In the genomic region with DNA sequence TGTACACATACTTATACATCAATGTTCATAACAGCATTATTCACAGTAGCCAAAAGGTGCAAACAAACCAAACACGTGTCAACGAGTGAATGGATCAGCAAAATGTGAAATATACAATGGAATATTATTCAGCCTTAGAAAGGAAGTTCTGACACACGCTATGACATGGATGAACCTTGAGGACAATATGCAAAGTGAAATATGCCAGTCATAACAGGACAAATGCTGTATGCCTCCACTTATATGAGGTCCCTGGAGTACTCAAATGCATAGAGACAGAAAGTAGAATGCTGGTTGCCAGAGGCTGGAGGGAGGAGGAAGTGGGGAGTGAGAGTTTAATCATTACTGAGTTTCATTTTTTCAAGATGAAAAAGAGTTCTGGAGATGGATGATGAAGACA, we compare ENCODE assay signal across 10 cellular contexts. TPM values are rescaled to one million over a fixed set of nuclear protein-coding genes. Genes with fewer than 3 reads are reported as not detected.
DNase-seq lines count a peak whose midpoint lies in the region; ATAC-seq and TF ChIP-seq lines count a peak whose summit lies in the region.
"Had no signal": no experiment of that assay in that cellular context is flagged by ENCODE, and none has a peak within 500 bp of the region (broad histone marks: within the 10 kb centered on the region; RNA-seq: fewer than 3 reads in every experiment).

No MANE protein-coding gene starts in this region.

- dilution Hi-C loops in mammary epithelial cell (cut with HindIII; ENCODE audit: low sequenced_read_pairs) = no loop called here

- ATAC-seq in HG02884 (IDR thresholded peaks at IDR 0.05; ENCODE audit: unreplicated experiment) = peak; percentile 94

- BruUV-seq in mammary epithelial cell (replicated peaks; lab: Mats Ljungman, UMichigan) = no TSS peak

- in situ Hi-C loops in mammary epithelial cell (cut with MboI; ENCODE audit: low sequenced_read_pairs in 2 of 2) = loop anchor here in 1 of 2 donors (25.0 kb wide), 1 partner anchor 244 kb away; the partner anchor contains the start of gene SOD2

- H3K79me2 ChIP-seq in mammary epithelial cell (ENCODE audit: insufficient read depth, low read length) = no peaks in the 10 kb centered on the region

- H3K4me3 ChIP-seq in mammary epithelial cell (replicated peaks in 1 of 3; ENCODE audit: insufficient read depth in 1 of 3, low read depth in 2 of 3, low read length in 3 of 3) = no peak overlapping the region
- H3K4me3 ChIP-seq in colonic mucosa = no peak overlapping the region

- WGBS in mammary epithelial cell (ENCODE audit: low coverage, missing lambda C conversion rate) = 93% methylated on average over 3 of the region's 3 CpGs

- H2AFZ ChIP-seq in mammary epithelial cell (ENCODE audit: low read depth, low read length) = no peak overlapping the region

- H3K27me3 ChIP-seq in mammary epithelial cell (ENCODE audit: insufficient read depth, low read length) (no peaks in the 10 kb centered on the region), colonic mucosa (no peaks in the 10 kb centered on the region)

- intact Hi-C loops in mammary epithelial cell (cut with micrococcal nuclease) (no loop called here), colonic mucosa (cut with DNase I) (no loop called here)

- no peak overlapping the region for H3K4me2 ChIP-seq in mammary epithelial cell (ENCODE audit: insufficient read depth, low read depth, low read length)

- H3K9ac ChIP-seq in mammary epithelial cell (ENCODE audit: insufficient read depth, low read length) (no peak overlapping the region), colonic mucosa (ENCODE audit: low read depth in 2 of 2, low read length in 2 of 2) (no peak overlapping the region)

- CTCF ChIA-PET in mammary epithelial cell (lab: Charles Lee; ENCODE audit: low non-redundant PET) = no interaction called here

- no peaks in the 10 kb centered on the region for H3K4me1 ChIP-seq in mammary epithelial cell (ENCODE audit: insufficient read depth, low read length)
- no peaks in the 10 kb centered on the region for H3K4me1 ChIP-seq in colonic mucosa

- no peak for TF ChIP-seq CTCF in mammary epithelial cell (conservative IDR thresholded peaks at IDR 0.05 in 1 of 2, IDR thresholded peaks at IDR 0.05 in 1 of 2; ENCODE audit: extremely low read depth in 1 of 2, insufficient read depth in 1 of 2, low read depth in 1 of 2, low read length in 2 of 2)
- no peak for TF ChIP-seq CTCF in colonic mucosa (IDR thresholded peaks at IDR 0.05)

- peak; percentile 35 for DNase-seq in stimulated activated naive CD4-positive, alpha-beta T cell treated with Interleukin-2 at 50 U/mL for 16 hours (lab: John Stamatoyannopoulos, UW)
- DNase-seq in stimulated activated naive CD4-positive, alpha-beta T cell (lab: John Stamatoyannopoulos, UW) = no peak
- DNase-seq in RPMI8226 (peak; percentile 33), GOT3 (lab: John Stamatoyannopoulos, UW) (no peak), mammary epithelial cell (no peak), colonic mucosa (no peak), HuH-7 (ENCODE audit: low spot score) (no peak)

- no peaks in the 10 kb centered on the region for H4K20me1 ChIP-seq in mammary epithelial cell (ENCODE audit: insufficient read depth, low read length)

- no peak overlapping the region for H3K27ac ChIP-seq in mammary epithelial cell (ENCODE audit: insufficient read depth, low read depth, low read length)
- H3K27ac ChIP-seq in colonic mucosa = no peak overlapping the region

- H3K36me3 ChIP-seq in mammary epithelial cell (ENCODE audit: insufficient read depth, low read length) (no peaks in the 10 kb centered on the region), colonic mucosa (no peaks in the 10 kb centered on the region)

- H3K9me3 ChIP-seq in mammary epithelial cell (replicated peaks; ENCODE audit: insufficient read depth, low read length) (peaks cover 4% of the 10 kb centered on the region), colonic mucosa (no peaks in the 10 kb centered on the region)

RNA-seq across cellular contexts. Expression of gene IGF2R, which starts 37.8 kb away (rescaled TPM):
- total RNA-seq in mammary epithelial cell (100 to 1,000 TPM; 120 to 171 TPM), colonic mucosa (10 to 100 TPM; 73.8 to 84.4 TPM)
- polyA plus RNA-seq in mammary epithelial cell = 23.0 TPM
- polyA minus RNA-seq in mammary epithelial cell = 227 TPM

RNA-seq across cellular contexts. Expression of gene MAS1, which starts 40.3 kb away (rescaled TPM):
- total RNA-seq in mammary epithelial cell = not detected
- polyA plus RNA-seq in mammary epithelial cell = not detected
- not detected for polyA minus RNA-seq in mammary epithelial cell
- not detected for total RNA-seq in colonic mucosa
- total RNA-seq: glomerular endothelial cell had no signal
- polyA plus RNA-seq: BJ had no signal

Comparison
In these comparisons a context has a peak if more than half of its experiments do, and no peak if none do; other contexts are left out.
1. DNase-seq: peak in stimulated activated naive CD4-positive, alpha-beta T cell treated with Interleukin-2 at 50 U/mL for 16 hours (single experiment) and RPMI8226 (single experiment); none in stimulated activated naive CD4-positive, alpha-beta T cell (0 of 6), GOT3 (single experiment), mammary epithelial cell (single experiment), colonic mucosa (single experiment) and HuH-7 (single experiment).